In genomic region chr10:43396928-43397624, GRCh38 we compare ENCODE assay signal across 8 cellular contexts. TPM values are rescaled to one million over a fixed set of nuclear protein-coding genes. Genes with fewer than 3 reads are reported as not detected.
DNase-seq lines count a peak whose midpoint lies in the region; ATAC-seq and TF ChIP-seq lines count a peak whose summit lies in the region.

No MANE protein-coding gene starts in this region.

- TF ChIP-seq POLR2A in suprapubic skin (IDR thresholded peaks at IDR 0.05) = peak in 1 of 2 donors; percentile 86

- peaks cover 70% of the 10 kb centered on the region for H3K4me1 Mint-ChIP-seq in neural crest cell

- TF ChIP-seq EP300 in suprapubic skin (IDR thresholded peaks at IDR 0.05) = no peak

- CTCF ChIA-PET in RWPE1 (lab: Yijun Ruan, JAX) = no interaction called here

- no peaks in the 10 kb centered on the region for H3K27me3 ChIP-seq in HUES64 (ENCODE audit: insufficient read depth, low read length)
- no peaks in the 10 kb centered on the region for H3K27me3 ChIP-seq in suprapubic skin

- peak overlapping the region; percentile 96 for H3K4me3 Mint-ChIP-seq in neural crest cell

- H3K9me3 ChIP-seq in HUES64 (ENCODE audit: insufficient read depth, low read depth, low read length) (no peaks in the 10 kb centered on the region), suprapubic skin (no peaks in the 10 kb centered on the region)

- POLR2A ChIA-PET in RWPE1 (lab: Yijun Ruan, JAX; ENCODE audit: low non-redundant PET) = interaction anchor here (1.0 kb wide), 2 partner anchors 12 to 38 kb away, joined by 4 to 10 read pairs; partner anchors contain the start of gene HNRNPF

- H3K4me1 ChIP-seq in HUES64 (ENCODE audit: insufficient read depth, low read length) (peaks cover 46% of the 10 kb centered on the region), suprapubic skin (peaks cover 80% of the 10 kb centered on the region)

- under 1% methylated on average over 70 of the region's 70 CpGs for WGBS in HUES64
- WGBS in suprapubic skin = 0% methylated on average over 27 of the region's 70 CpGs

- peak overlapping the region; percentile 98 for H3K27ac Mint-ChIP-seq in neural crest cell (ENCODE audit: unreplicated experiment)

- H3K36me3 Mint-ChIP-seq in neural crest cell (ENCODE audit: low read depth) = peaks cover 18% of the 10 kb centered on the region

- peak; percentile 82 for ATAC-seq in GM21528 (IDR thresholded peaks at IDR 0.05; ENCODE audit: low FRiP score, unreplicated experiment)

- peak overlapping the region; percentile 99 for H3K27ac ChIP-seq in HUES64 (ENCODE audit: low read depth, low read length)
- H3K27ac ChIP-seq in RWPE1 = peak overlapping the region; percentile 98
- peak overlapping the region; percentile 97 for H3K27ac ChIP-seq in suprapubic skin

- H3K9ac ChIP-seq in HUES64 (ENCODE audit: low read depth, low read length) = peak overlapping the region; percentile 94

- peaks cover 55% of the 10 kb centered on the region for H3K36me3 ChIP-seq in HUES64 (ENCODE audit: insufficient read depth, low read length)
- H3K36me3 ChIP-seq in suprapubic skin = peaks cover 35% of the 10 kb centered on the region

- TF ChIP-seq CTCF in RWPE1 (conservative IDR thresholded peaks at IDR 0.05; ENCODE audit: low read depth) (no peak), foreskin fibroblast (IDR thresholded peaks at IDR 0.05; ENCODE audit: low read depth, low read length) (no peak), neural crest cell (conservative IDR thresholded peaks at IDR 0.05) (no peak), suprapubic skin (IDR thresholded peaks at IDR 0.05) (no peak)

- peaks cover 3% of the 10 kb centered on the region for H3K27me3 Mint-ChIP-seq in neural crest cell (ENCODE audit: low read depth)

- peak; percentile 83 for DNase-seq in DMS153 treated with DMSO at 0.1 percent for 48 hours (lab: John Stamatoyannopoulos, UW; ENCODE audit: unreplicated experiment)
- peak; percentile 87 for DNase-seq in RWPE1 (ENCODE audit: low spot score)
- DNase-seq in activated gamma-delta T cell treated with Interleukin-2 at 50 U/mL for 16 hours = peak; percentile 67
- DNase-seq in foreskin fibroblast = peak; percentile 72 to 90
- peak; percentile 64 for DNase-seq in neural crest cell (ENCODE audit: low read depth, low spot score)
- peak; percentile 96 for DNase-seq in suprapubic skin (ENCODE audit: low spot score in 2 of 2)

- no peaks in the 10 kb centered on the region for H3K9me3 Mint-ChIP-seq in neural crest cell

- H3K4me3 ChIP-seq in HUES64 (ENCODE audit: low read length) (peak overlapping the region; percentile 95), foreskin fibroblast (ENCODE audit: low read depth in 1 of 2, low read length in 2 of 2) (peak overlapping the region; percentile 65 to 76), suprapubic skin (peak overlapping the region; percentile 61)

RNA-seq across cellular contexts. Expression of gene HNRNPF, which starts 11.9 kb away (rescaled TPM):
- polyA plus RNA-seq in HUES64 (2013, experiment 1 of 2) = 295 TPM
- 272 TPM for polyA plus RNA-seq in HUES64 (2013, experiment 2 of 2)
- total RNA-seq in neural crest cell (284 and 292 TPM in 2 replicates), suprapubic skin (100 to 1,000 TPM; 180 to 248 (median 217) TPM)

RNA-seq across cellular contexts. Expression of gene FXYD4, which starts 25.6 kb away (rescaled TPM):
- not detected for polyA plus RNA-seq in HUES64 (2013, experiment 1 of 2)
- polyA plus RNA-seq in HUES64 (2013, experiment 2 of 2) = not detected
- total RNA-seq in neural crest cell (not detected in 2 replicates), suprapubic skin (not detected)

RNA-seq across cellular contexts. Expression of gene ZNF487, which starts 39.8 kb away (rescaled TPM):
- polyA plus RNA-seq in HUES64 (2013, experiment 1 of 2) = 1.7 TPM
- 2.5 TPM for polyA plus RNA-seq in HUES64 (2013, experiment 2 of 2)
- 3.8 and 4.3 TPM in 2 replicates for total RNA-seq in neural crest cell
- total RNA-seq in suprapubic skin = 10 to 100 TPM in 2 of 4 donors, 1 to 10 TPM in 2; 6.5 to 16.0 (median 10.8) TPM

Comparison
In these comparisons a context has a peak if more than half of its experiments do, and no peak if none do; other contexts are left out.
1. Peak in every context shown above with its lines: DNase-seq, ATAC-seq, H3K4me3 ChIP-seq and H3K27ac ChIP-seq.